ENCODE assay signal across 21 cellular contexts in genomic region chr7:32583791-32584190, GRCh38.
A peak's percentile ranks its signal among the peaks of the same experiment; 100 is the strongest.
DNase-seq lines count a peak whose midpoint lies in the region; TF ChIP-seq lines count a peak whose summit lies in the region.
"Had no signal": no experiment of that assay in that cellular context is flagged by ENCODE, and none has a peak within 500 bp of the region (broad histone marks: within the 10 kb centered on the region; RNA-seq: fewer than 3 reads in every experiment).

No MANE protein-coding gene starts in this region.

- CTCF ChIA-PET in OCI-LY7 (lab: Charles Lee; ENCODE audit: unreplicated experiment): no interaction called here

- H3K27ac ChIP-seq in HL-60 (replicated peaks) (peak overlapping the region; percentile 24), neural progenitor cell (no peak overlapping the region), OCI-LY7 (ENCODE audit: low read depth, low read length, poor library complexity, severe bottlenecking) (no peak overlapping the region)
- H3K27ac ChIP-seq: gastroesophageal sphincter, parathyroid adenoma, Peyer's patch, tibial artery, WERI-Rb-1 had no signal

- peaks cover 3% of the 10 kb centered on the region for H3F3A ChIP-seq in neural progenitor cell (ENCODE audit: low read depth)

- no peak overlapping the region for H3K9ac ChIP-seq in neural progenitor cell
- H3K9ac ChIP-seq: parathyroid adenoma had no signal

- no peaks in the 10 kb centered on the region for H3K9me3 Mint-ChIP-seq in neural progenitor cell
- H3K9me3 Mint-ChIP-seq: CD4-positive, CD25-positive, alpha-beta regulatory T cell; central memory CD8-positive, alpha-beta T cell; naive B cell; stimulated activated effector memory CD8-positive, alpha-beta T cell treated with anti-CD3 and anti-CD28 coated beads, Interleukin-12 subunit alpha, Interleukin-12 subunit beta, amount 100 ng/mL, for 72 hours had no signal

- no TSS peak for BruUV-seq in OCI-LY7 (replicated peaks; lab: Mats Ljungman, UMichigan)

- H3K9me3 ChIP-seq in neural progenitor cell (ENCODE audit: low read depth) (no peaks in the 10 kb centered on the region), OCI-LY7 (ENCODE audit: low read length) (no peaks in the 10 kb centered on the region)
- H3K9me3 ChIP-seq: gastroesophageal sphincter, Peyer's patch, tibial artery had no signal

- no peak for TF ChIP-seq CTCF in HL-60 (IDR thresholded peaks at IDR 0.05; ENCODE audit: insufficient read depth, low read length)
- no peak for TF ChIP-seq CTCF in astrocyte of the spinal cord (IDR thresholded peaks at IDR 0.05; ENCODE audit: low read depth, low read length)
- no peak for TF ChIP-seq CTCF in neural progenitor cell (IDR thresholded peaks at IDR 0.05)
- no peak for TF ChIP-seq CTCF in OCI-LY7 (conservative IDR thresholded peaks at IDR 0.05; ENCODE audit: low read length)

- peaks cover 13% of the 10 kb centered on the region for H3K4me1 Mint-ChIP-seq in neural progenitor cell
- H3K4me1 Mint-ChIP-seq: central memory CD8-positive, alpha-beta T cell had no signal

- H3K4me3 ChIP-seq in HL-60 (replicated peaks; ENCODE audit: insufficient read depth, low read length) (no peak overlapping the region), astrocyte of the spinal cord (ENCODE audit: low read depth, low read length) (no peak overlapping the region), neural progenitor cell (no peak overlapping the region), OCI-LY7 (ENCODE audit: low read depth, low read length, poor library complexity, severe bottlenecking) (no peak overlapping the region)
- H3K4me3 ChIP-seq: gastroesophageal sphincter, Peyer's patch, smooth muscle cell, tibial artery had no signal

- H2AFZ ChIP-seq in neural progenitor cell (replicated peaks) (no peak overlapping the region), OCI-LY7 (ENCODE audit: low read length) (no peak overlapping the region)
- H2AFZ ChIP-seq: parathyroid adenoma had no signal

- H3K4me3 Mint-ChIP-seq in neural progenitor cell: no peak overlapping the region
- H3K4me3 Mint-ChIP-seq: activated CD8-positive, alpha-beta T cell treated with anti-CD3 and anti-CD28 coated beads, Interleukin-2, amount 10 ng/mL, durations not matched to agents 7 days and 5 days; CD4-positive, CD25-positive, alpha-beta regulatory T cell; central memory CD8-positive, alpha-beta T cell; naive B cell; stimulated activated effector memory CD8-positive, alpha-beta T cell treated with anti-CD3 and anti-CD28 coated beads, Interleukin-12 subunit alpha, Interleukin-12 subunit beta, amount 100 ng/mL, for 72 hours had no signal

- DNase-seq in DMS 273 (lab: John Stamatoyannopoulos, UW; ENCODE audit: unreplicated experiment): peak; percentile 91
- DNase-seq in HL-60 (ENCODE audit: low read depth in 1 of 2, low spot score in 1 of 2): peak in 1 of 2 experiments; percentile 14
- peak; percentile 84 for DNase-seq in astrocyte of the spinal cord (ENCODE audit: low read depth, low spot score)
- peak; percentile 71 for DNase-seq in myocyte (ENCODE audit: low read depth)
- DNase-seq in NK-92 treated with Interleukin-12 subunit alpha and Interleukin-12 subunit beta, amount 100 ng/mL, for 24 hours (lab: John Stamatoyannopoulos, UW): no peak
- no peak for DNase-seq in neural progenitor cell (ENCODE audit: low spot score)
- no peak for DNase-seq in activated CD4-positive, CD25-positive, alpha-beta regulatory T cell treated with anti-CD3 and anti-CD28 coated beads, Interleukin-2, amount 50 U/mL, for 72 hours
- DNase-seq in OCI-LY7 (ENCODE audit: low spot score): no peak
- DNase-seq: activated CD8-positive, alpha-beta T cell treated with anti-CD3 and anti-CD28 coated beads, Interleukin-2, amount 10 ng/mL, durations not matched to agents 7 days and 5 days; CD4-positive, CD25-positive, alpha-beta regulatory T cell; naive B cell; NCI-H2029 treated with DMSO at 0.1 percent for 48 hours; NCI-H774; Peyer's patch; tibial artery; WERI-Rb-1 had no signal

- no peaks in the 10 kb centered on the region for H3K79me2 ChIP-seq in neural progenitor cell (ENCODE audit: low read depth)
- no peaks in the 10 kb centered on the region for H3K79me2 ChIP-seq in OCI-LY7 (ENCODE audit: insufficient read depth, low read depth, low read length)
- H3K79me2 ChIP-seq: parathyroid adenoma had no signal

- H3K27me3 ChIP-seq in HL-60 (ENCODE audit: insufficient read depth, poor library complexity, severe bottlenecking) (no peaks in the 10 kb centered on the region), neural progenitor cell (no peaks in the 10 kb centered on the region)
- H3K27me3 ChIP-seq: gastroesophageal sphincter, Peyer's patch, tibial artery had no signal

- H3K9me2 ChIP-seq in OCI-LY7 (ENCODE audit: insufficient read depth, low read length): no peaks in the 10 kb centered on the region

- POLR2A ChIA-PET in OCI-LY7 (lab: Charles Lee): no interaction called here

- H3K4me1 ChIP-seq in neural progenitor cell (no peaks in the 10 kb centered on the region), OCI-LY7 (ENCODE audit: insufficient read depth, low read length, poor library complexity, severe bottlenecking) (no peaks in the 10 kb centered on the region)
- H3K4me1 ChIP-seq: parathyroid adenoma, Peyer's patch had no signal

- H4K20me1 ChIP-seq in neural progenitor cell (ENCODE audit: low read depth): no peaks in the 10 kb centered on the region
- H4K20me1 ChIP-seq in OCI-LY7 (ENCODE audit: insufficient read depth, low read length): no peaks in the 10 kb centered on the region

- H3K27ac Mint-ChIP-seq in neural progenitor cell: no peak overlapping the region
- H3K27ac Mint-ChIP-seq: activated CD8-positive, alpha-beta T cell treated with anti-CD3 and anti-CD28 coated beads, Interleukin-2, amount 10 ng/mL, durations not matched to agents 7 days and 5 days; CD4-positive, CD25-positive, alpha-beta regulatory T cell; stimulated activated effector memory CD8-positive, alpha-beta T cell treated with anti-CD3 and anti-CD28 coated beads, Interleukin-12 subunit alpha, Interleukin-12 subunit beta, amount 100 ng/mL, for 72 hours had no signal

- H3K4me2 ChIP-seq in neural progenitor cell: no peak overlapping the region
- no peak overlapping the region for H3K4me2 ChIP-seq in OCI-LY7 (ENCODE audit: low read length)
- H3K4me2 ChIP-seq: smooth muscle cell had no signal

- H3K27me3 Mint-ChIP-seq in neural progenitor cell (ENCODE audit: insufficient read depth, low read depth): no peaks in the 10 kb centered on the region
- H3K27me3 Mint-ChIP-seq: CD4-positive, CD25-positive, alpha-beta regulatory T cell; central memory CD8-positive, alpha-beta T cell; naive B cell had no signal

- in situ Hi-C loops in astrocyte of the spinal cord (cut with HindIII; ENCODE audit: low sequenced_read_pairs): no loop called here

- H3K36me3 Mint-ChIP-seq in neural progenitor cell: peaks cover 33% of the 10 kb centered on the region

- peaks cover 20% of the 10 kb centered on the region for H3K36me3 ChIP-seq in neural progenitor cell
- H3K36me3 ChIP-seq in OCI-LY7 (ENCODE audit: insufficient read depth, low read length): peaks cover 82% of the 10 kb centered on the region

- intact Hi-C loops in OCI-LY7 (cut with micrococcal nuclease; ENCODE audit: unreplicated experiment): no loop called here

Comparison
In these comparisons a context has a peak if more than half of its experiments do, and no peak if none do; other contexts are left out.
1. DNase-seq: peak in DMS 273 (single experiment), astrocyte of the spinal cord (single experiment) and myocyte (single experiment); none in NK-92 treated with Interleukin-12 subunit alpha and Interleukin-12 subunit beta, amount 100 ng/mL, for 24 hours (single experiment), neural progenitor cell (single experiment), activated CD4-positive, CD25-positive, alpha-beta regulatory T cell treated with anti-CD3 and anti-CD28 coated beads, Interleukin-2, amount 50 U/mL, for 72 hours (single experiment) and OCI-LY7 (single experiment).